8 cellular contexts compared by ENCODE assay signal in the genomic region with DNA sequence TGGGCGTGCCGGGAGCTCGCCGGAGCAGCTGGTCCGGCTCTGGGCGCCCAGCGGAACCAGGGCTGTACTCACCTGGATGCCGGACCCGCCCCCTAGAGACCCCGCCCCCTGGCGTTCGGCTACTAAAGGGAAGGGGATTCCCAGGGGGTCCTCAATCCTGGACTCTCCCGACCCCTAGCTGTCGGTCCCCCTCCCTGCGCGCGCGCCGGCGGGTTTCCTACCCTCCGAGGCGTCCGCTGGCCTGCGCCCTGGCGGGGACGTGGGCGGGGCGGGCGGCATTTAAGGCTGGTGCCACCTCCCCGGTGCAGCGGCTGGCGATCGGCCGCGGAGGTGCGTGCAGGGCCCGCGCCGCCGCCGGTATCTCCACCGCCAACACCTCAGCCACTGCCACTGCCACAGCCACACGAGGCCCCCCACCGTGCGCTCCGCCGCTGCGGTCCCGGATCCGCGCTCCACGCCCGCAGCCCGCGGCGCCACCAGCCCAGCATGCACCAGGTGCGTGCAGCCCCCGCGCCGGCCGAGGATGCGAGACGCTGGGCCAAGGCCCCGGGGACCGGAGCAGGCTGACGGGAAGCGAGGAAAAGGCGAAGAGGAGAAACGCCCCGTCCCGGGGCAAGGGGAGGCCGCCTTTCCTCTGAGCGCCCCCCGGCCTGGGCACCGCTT. TPM values are rescaled to one million over a fixed set of nuclear protein-coding genes. Genes with fewer than 3 reads are reported as not detected.
DNase-seq lines count a peak whose midpoint lies in the region; ATAC-seq and TF ChIP-seq lines count a peak whose summit lies in the region.

A gene (plus strand): TSS at position 151 of the 663 bp plus-strand sequence. CDS start 336 bp downstream, at position 487.

- H3K4me1 ChIP-seq in H9 (ENCODE audit: insufficient read depth, low read length), result peaks cover 2% of the 10 kb centered on the region; the same call in 1 of the 2 replicates

- no peak within 1 kb of the TSS for H3K9ac ChIP-seq in H9 (ENCODE audit: extremely low read depth, insufficient read length, low read length)

- peaks cover 25 to 33% of the 10 kb centered on the region in 2 experiments for H3K4me1 Mint-ChIP-seq in H9

- no peak within 1 kb of the TSS for H4K91ac ChIP-seq in H9 (ENCODE audit: insufficient read length, low read depth, low read length)

- no peak within 1 kb of the TSS for H4K8ac ChIP-seq in H9 (replicated peaks; ENCODE audit: insufficient read length, low read depth, low read length)

- no peak within 1 kb of the TSS for H2AFZ ChIP-seq in H9 (ENCODE audit: low read length)

- H3K79me1 ChIP-seq in H9 (ENCODE audit: insufficient read depth, low read depth, low read length, poor library complexity, severe bottlenecking), result no peaks in the 10 kb centered on the region

- no peak within 1 kb of the TSS for H2BK12ac ChIP-seq in H9 (ENCODE audit: insufficient read length, low read depth, low read length)

- in situ Hi-C loops in G401 (cut with HindIII; ENCODE audit: low sequenced_read_pairs), result no loop called here

- no peaks in the 10 kb centered on the region for H4K20me1 ChIP-seq in H9 (ENCODE audit: control insufficient read depth, insufficient read depth, insufficient read length)

- no peak within 1 kb of the TSS for H2BK20ac ChIP-seq in H9 (ENCODE audit: low read depth, low read length, poor library complexity, severe bottlenecking)

- H3K4me3 Mint-ChIP-seq in H9, result peak within 1 kb of the TSS; percentile 56 to 75

- peak; percentile 84 for DNase-seq in H9
- DNase-seq in effector CD4-positive, alpha-beta T cell, result peak; percentile 16
- no peak for DNase-seq in omental fat pad (ENCODE audit: low spot score)
- no peak for DNase-seq in SKM-1 (lab: John Stamatoyannopoulos, UW; ENCODE audit: unreplicated experiment)
- no peak for DNase-seq in G401 (ENCODE audit: low spot score)
- DNase-seq in NCI-H446 treated with DMSO at 0.1 percent for 48 hours (lab: John Stamatoyannopoulos, UW), result no peak

- TF ChIP-seq CTCF in H9 (conservative IDR thresholded peaks at IDR 0.05) (peak; percentile 49), omental fat pad (IDR thresholded peaks at IDR 0.05) (no peak)

- H3K27me3 ChIP-seq in H9 (ENCODE audit: insufficient read depth, low read length), result no peaks in the 10 kb centered on the region; the same call in 1 of the 2 replicates

- no peak within 1 kb of the TSS for H3T11ph ChIP-seq in H9 (ENCODE audit: low read length)

- peak; percentile 37 to 58 for ATAC-seq in activated CD4-positive, CD25-positive, alpha-beta regulatory T cell treated with anti-CD3 and anti-CD28 coated beads, Interleukin-2, amount 50 U/mL, for 24 hours
- peak; percentile 36 for ATAC-seq in omental fat pad (ENCODE audit: low FRiP score)
- no peak for ATAC-seq in GM21447 (IDR thresholded peaks at IDR 0.05; ENCODE audit: unreplicated experiment)

- H3K27ac Mint-ChIP-seq in H9, result no peak within 1 kb of the TSS

- H3K79me2 ChIP-seq in H9 (ENCODE audit: insufficient read depth, low read length), result no peaks in the 10 kb centered on the region

- no peak within 1 kb of the TSS for H3K4ac ChIP-seq in H9 (ENCODE audit: low read depth, low read length)

- H3K36me3 Mint-ChIP-seq in H9 (ENCODE audit: insufficient read depth in 1 of 3, low read depth in 3 of 3), result no peaks in the 10 kb centered on the region; a peak in 2 of 7 replicates

- no peak within 1 kb of the TSS for H3K27ac ChIP-seq in H9 (ENCODE audit: insufficient read length, low read depth, low read length)

- no CpG with 5 or more reads among the region's 75 CpGs for WGBS in H9 (ENCODE audit: extremely low coverage, insufficient read length, low lambda C conversion rate)

- no peak within 1 kb of the TSS for H3K18ac ChIP-seq in H9 (ENCODE audit: insufficient read length, low read depth, low read length)

- no peak within 1 kb of the TSS for H3K56ac ChIP-seq in H9 (ENCODE audit: insufficient read length, low read depth, low read length)

- H3K14ac ChIP-seq in H9 (ENCODE audit: insufficient read depth, low read length), result peak within 1 kb of the TSS; percentile 23; the same call in 1 of the 2 replicates

- no peak within 1 kb of the TSS for H2BK5ac ChIP-seq in H9 (ENCODE audit: insufficient read length, low read length)

- no peak within 1 kb of the TSS for H4K5ac ChIP-seq in H9 (ENCODE audit: insufficient read length, low read depth, low read length)

- no peaks in the 10 kb centered on the region for H3K9me3 ChIP-seq in H9 (ENCODE audit: control insufficient read depth, low read depth, low read length)

- H3K4me2 ChIP-seq in H9 (ENCODE audit: insufficient read depth, insufficient read length, low read length), result peak within 1 kb of the TSS; percentile 57

- no peak within 1 kb of the TSS for H2AK5ac ChIP-seq in H9 (ENCODE audit: insufficient read length, low read length)

- H2BK120ac ChIP-seq in H9 (ENCODE audit: low read depth, low read length, poor library complexity, severe bottlenecking), result no peak within 1 kb of the TSS

- H3K27me3 Mint-ChIP-seq in H9 (ENCODE audit: low read depth), result peaks cover 42% of the 10 kb centered on the region

- no peaks in the 10 kb centered on the region for H3K9me3 Mint-ChIP-seq in H9

- H3K23me2 ChIP-seq in H9 (ENCODE audit: insufficient read length, low read depth, low read length, poor library complexity, severe bottlenecking), result peaks cover 12% of the 10 kb centered on the region

- H3K23ac ChIP-seq in H9 (ENCODE audit: insufficient read length, low read depth, low read length), result no peak within 1 kb of the TSS

- no peak within 1 kb of the TSS for H2BK15ac ChIP-seq in H9 (ENCODE audit: low read depth, low read length)

RNA-seq across cellular contexts. Expression of the gene that starts here (rescaled TPM):
- 0.79 and 0.94 TPM in 2 replicates for total RNA-seq in H9 (2021)
- total RNA-seq in omental fat pad, result not detected
- not detected in 2 replicates for total RNA-seq in G401 (2014; rRNA removed; shearing (Covaris generic))

Comparison
In these comparisons a context has a peak if more than half of its experiments do, and no peak if none do; other contexts are left out.
1. Peak in DNase-seq and H3K4me2 ChIP-seq in H9; RNA of the gene not detected or under 1 TPM.
2. Peak in ATAC-seq in omental fat pad; RNA of the gene not detected or under 1 TPM.